Comparison of ENCODE assay signal across 1 cellular context in genomic region chr15:58486564-58486963, GRCh38.
A peak's percentile ranks its signal among the peaks of the same experiment; 100 is the strongest.
TF ChIP-seq lines count a peak whose summit lies in the region.

No MANE protein-coding gene starts in this region.

TF ChIP-seq in Ishikawa, 13 proteins besides CTCF, POLR2A, EP300 and RAD21:
- TF ChIP-seq MAX (IDR thresholded peaks at IDR 0.05) (peak; percentile 38; the same call in 1 of the 2 replicates), TCF12 (IDR thresholded peaks at IDR 0.05; ENCODE audit: low read depth) (peak; percentile 80; the same call in 1 of the 2 replicates), CREB1 (IDR thresholded peaks at IDR 0.05; ENCODE audit: low read depth) (no peak), NFIC (IDR thresholded peaks at IDR 0.05) (peak; percentile 82), TEAD4 (IDR thresholded peaks at IDR 0.05) (peak; percentile 76), USF1 (IDR thresholded peaks at IDR 0.05) (no peak), EGR1 (IDR thresholded peaks at IDR 0.05) (0 out of 2 replicates have a peak, but pooled peaks have one; percentile 27), REST (IDR thresholded peaks at IDR 0.05; ENCODE audit: low read depth) (no peak), TAF1 (IDR thresholded peaks at IDR 0.05; ENCODE audit: low read depth) (no peak), YY1 (IDR thresholded peaks at IDR 0.05; ENCODE audit: low read depth) (no peak), FOXM1 (IDR thresholded peaks at IDR 0.05; ENCODE audit: borderline replicate concordance, low read depth) (peak; percentile 67; the same call in 1 of the 2 replicates), CEBPB (IDR thresholded peaks at IDR 0.05) (no peak), ZBTB7A (IDR thresholded peaks at IDR 0.05; ENCODE audit: low read depth) (no peak)
